1 cellular context compared by ENCODE assay signal in the genomic region with DNA sequence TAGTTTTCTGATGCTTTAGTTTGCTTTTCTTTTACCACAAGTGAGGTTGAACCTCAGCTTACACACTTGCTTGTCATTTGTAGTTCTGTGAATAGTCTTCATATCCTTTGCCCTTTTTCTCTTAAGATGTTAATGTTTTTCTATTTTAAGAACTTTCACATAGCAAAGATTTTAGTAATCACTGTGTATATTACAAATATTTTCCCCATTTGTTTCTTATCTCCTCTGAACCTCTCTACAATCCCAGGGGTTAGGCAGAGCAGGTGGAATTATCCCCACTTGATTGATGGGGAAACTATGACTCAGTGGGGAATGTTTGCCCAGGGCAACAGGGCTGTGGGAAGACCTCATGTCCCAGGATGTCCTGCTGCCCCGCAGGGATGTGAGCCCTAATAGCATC.
A peak's percentile ranks its signal among the peaks of the same experiment; 100 is the strongest.
TF ChIP-seq lines count a peak whose summit lies in the region.

No MANE protein-coding gene starts in this region.

TF ChIP-seq in IMR-90, 13 proteins besides CTCF, POLR2A, EP300 and RAD21:
- peak; percentile 46; the same call in 1 of the 2 replicates for TF ChIP-seq FOS (IDR thresholded peaks at IDR 0.05; ENCODE audit: low read depth, low read length)
- TF ChIP-seq, protein P1, sequence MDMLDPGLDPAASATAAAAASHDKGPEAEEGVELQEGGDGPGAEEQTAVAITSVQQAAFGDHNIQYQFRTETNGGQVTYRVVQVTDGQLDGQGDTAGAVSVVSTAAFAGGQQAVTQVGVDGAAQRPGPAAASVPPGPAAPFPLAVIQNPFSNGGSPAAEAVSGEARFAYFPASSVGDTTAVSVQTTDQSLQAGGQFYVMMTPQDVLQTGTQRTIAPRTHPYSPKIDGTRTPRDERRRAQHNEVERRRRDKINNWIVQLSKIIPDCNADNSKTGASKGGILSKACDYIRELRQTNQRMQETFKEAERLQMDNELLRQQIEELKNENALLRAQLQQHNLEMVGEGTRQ (IDR thresholded peaks at IDR 0.05; ENCODE audit: low read depth, low read length), result no peak
- TF ChIP-seq, protein P2, sequence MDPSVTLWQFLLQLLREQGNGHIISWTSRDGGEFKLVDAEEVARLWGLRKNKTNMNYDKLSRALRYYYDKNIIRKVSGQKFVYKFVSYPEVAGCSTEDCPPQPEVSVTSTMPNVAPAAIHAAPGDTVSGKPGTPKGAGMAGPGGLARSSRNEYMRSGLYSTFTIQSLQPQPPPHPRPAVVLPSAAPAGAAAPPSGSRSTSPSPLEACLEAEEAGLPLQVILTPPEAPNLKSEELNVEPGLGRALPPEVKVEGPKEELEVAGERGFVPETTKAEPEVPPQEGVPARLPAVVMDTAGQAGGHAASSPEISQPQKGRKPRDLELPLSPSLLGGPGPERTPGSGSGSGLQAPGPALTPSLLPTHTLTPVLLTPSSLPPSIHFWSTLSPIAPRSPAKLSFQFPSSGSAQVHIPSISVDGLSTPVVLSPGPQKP (IDR thresholded peaks at IDR 0.05; ENCODE audit: borderline replicate concordance, low read depth, low read length), result no peak
- TF ChIP-seq SMC3 (IDR thresholded peaks at IDR 0.05; ENCODE audit: low read depth, low read length), result no peak
- TF ChIP-seq RCOR1 (IDR thresholded peaks at IDR 0.05; ENCODE audit: insufficient replicate concordance, low read length), result peak; percentile 91
- TF ChIP-seq RFX5 (IDR thresholded peaks at IDR 0.05; ENCODE audit: low read depth, low read length), result no peak
